8 cellular contexts compared by ENCODE assay signal in the genomic region with DNA sequence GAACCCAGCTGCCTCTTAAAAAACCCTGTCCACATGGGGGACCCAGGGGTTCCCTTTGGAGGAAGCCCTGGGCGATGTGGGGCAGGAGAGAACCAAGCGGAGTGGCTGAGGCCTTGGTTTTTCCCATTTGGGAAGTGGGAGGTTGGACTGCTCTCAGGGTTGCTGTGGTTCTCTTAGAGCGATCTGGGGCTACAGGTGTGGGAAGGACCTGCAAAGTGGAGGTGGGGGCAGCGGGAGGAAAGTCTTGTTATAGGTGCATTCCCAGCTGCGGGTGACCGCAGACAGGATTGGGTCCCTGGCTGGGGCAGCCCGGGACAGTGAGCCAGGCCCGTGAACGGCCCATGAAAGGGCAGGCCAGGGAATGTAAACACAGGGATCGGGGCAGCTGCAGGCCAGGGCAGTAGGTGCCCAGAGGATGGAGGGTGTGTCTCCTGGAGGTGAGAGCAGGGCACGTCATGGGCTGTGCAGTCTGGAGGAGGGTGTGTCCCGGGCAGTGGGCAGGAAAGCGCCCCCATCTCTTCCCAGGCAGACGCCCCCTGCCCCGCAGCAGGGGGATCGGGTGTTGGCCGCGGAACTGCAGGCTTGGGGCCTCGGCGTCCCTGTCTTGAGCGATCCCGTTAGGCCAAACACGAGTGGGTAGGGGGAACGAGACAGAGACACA. TPM values are rescaled to one million over a fixed set of nuclear protein-coding genes. Genes with fewer than 3 reads are reported as not detected.
A peak's percentile ranks its signal among the peaks of the same experiment; 100 is the strongest.
DNase-seq lines count a peak whose midpoint lies in the region; ATAC-seq and TF ChIP-seq lines count a peak whose summit lies in the region.

No MANE protein-coding gene starts in this region.

- H3K9me3 Mint-ChIP-seq in GM23338, result peaks cover 6% of the 10 kb centered on the region; the same call in 1 of the 3 replicates
- H3K9me3 Mint-ChIP-seq in WTC11, result peaks cover 9% of the 10 kb centered on the region

- H3K4me2 ChIP-seq in GM23338, result peak overlapping the region; percentile 76
- peak overlapping the region; percentile 80 for H3K4me2 ChIP-seq in skeletal muscle satellite cell (ENCODE audit: low read length)

- DNase-seq in GM23338 (ENCODE audit: low spot score), result no peak
- peak; percentile 21 for DNase-seq in WTC11 (ENCODE audit: low spot score)
- DNase-seq in right cardiac atrium, result no peak
- DNase-seq in erythroblast (lab: John Stamatoyannopoulos, UW), result no peak
- no peak for DNase-seq in NCI-H524 treated with DMSO at 0.1 percent for 48 hours (lab: John Stamatoyannopoulos, UW)
- DNase-seq in AG20443 (ENCODE audit: low spot score), result no peak

- intact Hi-C loops in right cardiac atrium (cut with DNase I), result no loop called here

- H3K27ac Mint-ChIP-seq in GM23338 (no peak overlapping the region; the same call in 1 of the 2 replicates), WTC11 (0 out of 2 replicates have a peak overlapping the region, but pooled peaks have one; percentile 25)

- no peak overlapping the region for H3K9ac ChIP-seq in skeletal muscle satellite cell (ENCODE audit: low read depth, low read length)

- H3K27ac ChIP-seq in GM23338 (ENCODE audit: low read depth) (no peak overlapping the region), right cardiac atrium (ENCODE audit: low read length) (no peak overlapping the region)

- H3K36me3 Mint-ChIP-seq in GM23338 (ENCODE audit: low read depth), result peaks cover 31% of the 10 kb centered on the region
- H3K36me3 Mint-ChIP-seq in WTC11, result peaks cover 24% of the 10 kb centered on the region

- 0 out of 2 replicates have a peak overlapping the region, but pooled peaks have one; percentile 69 for H2AFZ ChIP-seq in GM23338

- CTCF ChIA-PET in WTC11 (lab: Charles Lee), result interaction anchor here (1.3 to 1.9 kb wide), 2 partner anchors 17 to 34 kb away, joined by 4 to 10 read pairs; a partner anchor contains a TSS

- H3K27me3 ChIP-seq in GM23338 (ENCODE audit: insufficient read depth), result peaks cover 5% of the 10 kb centered on the region; the same call in 1 of the 2 replicates
- no peaks in the 10 kb centered on the region for H3K27me3 ChIP-seq in right cardiac atrium (ENCODE audit: control insufficient read depth, insufficient read depth)
- H3K27me3 ChIP-seq in skeletal muscle satellite cell (ENCODE audit: control insufficient read depth, insufficient read depth, low read length), result peaks cover 11% of the 10 kb centered on the region

- no peak for TF ChIP-seq POLR2A in erythroblast (IDR thresholded peaks at IDR 0.05; ENCODE audit: low read length)

- WGBS in right cardiac atrium, result 31% methylated on average over 24 of the region's 24 CpGs

- no peaks in the 10 kb centered on the region for H3F3A ChIP-seq in GM23338 (replicated peaks; ENCODE audit: low read depth)

- H3K79me2 ChIP-seq in GM23338 (replicated peaks; ENCODE audit: insufficient read depth), result no peaks in the 10 kb centered on the region

- 0 out of 4 replicates have a peak, but pooled peaks of 1 of the 2 experiments have one; percentile 1 for TF ChIP-seq CTCF in GM23338 (conservative IDR thresholded peaks at IDR 0.05; ENCODE audit: low read depth in 2 of 2)
- TF ChIP-seq CTCF in WTC11 (IDR thresholded peaks at IDR 0.05), result no peak

- H3K4me1 ChIP-seq in GM23338 (ENCODE audit: insufficient read depth) (peaks cover 4% of the 10 kb centered on the region; the same call in 1 of the 2 replicates), right cardiac atrium (ENCODE audit: control insufficient read depth, insufficient read depth, low read length) (no peaks in the 10 kb centered on the region), skeletal muscle satellite cell (ENCODE audit: control insufficient read depth, insufficient read depth, low read length) (peaks cover 5% of the 10 kb centered on the region)

- H3K36me3 ChIP-seq in GM23338 (ENCODE audit: insufficient read depth), result peaks cover 7% of the 10 kb centered on the region; the same call in 1 of the 2 replicates
- H3K36me3 ChIP-seq in skeletal muscle satellite cell (ENCODE audit: insufficient read depth, low read length), result no peaks in the 10 kb centered on the region

- POLR2A ChIA-PET in WTC11 (lab: Charles Lee), result interaction anchor here (1.6 kb wide), 1 partner anchor 18 kb away, joined by 7 read pairs; no protein-coding TSS in a partner anchor

- ATAC-seq in GM23338 (peak; percentile 5), WTC11 (no peak), right cardiac atrium (no peak), HG02938 (IDR thresholded peaks at IDR 0.05; ENCODE audit: unreplicated experiment) (no peak)

- peaks cover 18% of the 10 kb centered on the region for H3K27me3 Mint-ChIP-seq in GM23338 (ENCODE audit: insufficient read depth, low read depth, poor library complexity)
- peaks cover 13% of the 10 kb centered on the region for H3K27me3 Mint-ChIP-seq in WTC11 (ENCODE audit: low read depth)

- H3K9me2 ChIP-seq in GM23338 (ENCODE audit: insufficient read depth), result no peaks in the 10 kb centered on the region

- no peaks in the 10 kb centered on the region; the same call in 1 of the 2 replicates for H4K20me1 ChIP-seq in GM23338 (replicated peaks; ENCODE audit: insufficient read depth)

- peaks cover 13% of the 10 kb centered on the region for H3K4me1 Mint-ChIP-seq in GM23338
- H3K4me1 Mint-ChIP-seq in WTC11, result peaks cover 12% of the 10 kb centered on the region

- H3K4me3 Mint-ChIP-seq in GM23338 (peak overlapping the region; percentile 87), WTC11 (peak overlapping the region; percentile 89)

- H3K4me3 ChIP-seq in GM23338, result peak overlapping the region; percentile 59
- peak overlapping the region; percentile 87 for H3K4me3 ChIP-seq in right cardiac atrium (ENCODE audit: low read length)
- peak overlapping the region; percentile 74 for H3K4me3 ChIP-seq in skeletal muscle satellite cell (ENCODE audit: low read length)

- H3K9me3 ChIP-seq in right cardiac atrium (ENCODE audit: control insufficient read depth, low read length), result no peaks in the 10 kb centered on the region
- H3K9me3 ChIP-seq in skeletal muscle satellite cell (replicated peaks; ENCODE audit: low read length), result no peaks in the 10 kb centered on the region

TF ChIP-seq in GM23338, 12 proteins besides CTCF, POLR2A, EP300 and RAD21 (continues in another document):
- TF ChIP-seq ZNF331 (CRISPR knock-in tag; IDR thresholded peaks at IDR 0.05; ENCODE audit: low read depth), result no peak
- TF ChIP-seq CREB1 (CRISPR knock-in tag; IDR thresholded peaks at IDR 0.05; ENCODE audit: low read depth), result no peak
- TF ChIP-seq EZH2 (IDR thresholded peaks at IDR 0.05; ENCODE audit: low read depth, unreplicated experiment), result no peak
- TF ChIP-seq, protein P1, sequence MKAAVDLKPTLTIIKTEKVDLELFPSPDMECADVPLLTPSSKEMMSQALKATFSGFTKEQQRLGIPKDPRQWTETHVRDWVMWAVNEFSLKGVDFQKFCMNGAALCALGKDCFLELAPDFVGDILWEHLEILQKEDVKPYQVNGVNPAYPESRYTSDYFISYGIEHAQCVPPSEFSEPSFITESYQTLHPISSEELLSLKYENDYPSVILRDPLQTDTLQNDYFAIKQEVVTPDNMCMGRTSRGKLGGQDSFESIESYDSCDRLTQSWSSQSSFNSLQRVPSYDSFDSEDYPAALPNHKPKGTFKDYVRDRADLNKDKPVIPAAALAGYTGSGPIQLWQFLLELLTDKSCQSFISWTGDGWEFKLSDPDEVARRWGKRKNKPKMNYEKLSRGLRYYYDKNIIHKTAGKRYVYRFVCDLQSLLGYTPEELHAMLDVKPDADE (IDR thresholded peaks at IDR 0.05), result no peak

TF ChIP-seq in WTC11, 78 proteins besides CTCF, POLR2A, EP300 and RAD21:
- TF ChIP-seq TEAD4 (CRISPR knock-in tag; IDR thresholded peaks at IDR 0.05) (no peak), FOXK1 (CRISPR knock-in tag; IDR thresholded peaks at IDR 0.05) (peak; percentile 51; the same call in 1 of the 2 replicates), GTF2I (CRISPR knock-in tag; conservative IDR thresholded peaks at IDR 0.05) (peak; percentile 80; the same call in 1 of the 2 replicates), ZNF121 (CRISPR knock-in tag; IDR thresholded peaks at IDR 0.05) (peak; percentile 100)

RNA-seq across cellular contexts. Expression of a gene that starts 0.8 kb away (rescaled TPM):
- 90.5 and 96.4 TPM in 2 replicates for total RNA-seq in GM23338 (2014; rRNA removed; shearing (Covaris generic))
- polyA plus RNA-seq in GM23338 (2016; fragmentation: Nextera tagmentation; extraction: Ambion mirVana) (25.1 and 25.7 TPM in 2 replicates), right cardiac atrium (59.6 TPM)
- total RNA-seq in WTC11 (2021) (63.6 to 69.1 TPM (median 63.7 TPM) in 3 replicates), right cardiac atrium (10 to 100 TPM; 81.6 to 95.5 (median 89.7) TPM)
- 6.6 and 16.2 TPM in 2 replicates for total RNA-seq in skeletal muscle satellite cell (2012; rRNA removed)

RNA-seq across cellular contexts. Expression of a gene that starts 5.2 kb away (rescaled TPM):
- 32.2 and 44.4 TPM in 2 replicates for total RNA-seq in GM23338 (2014; rRNA removed; shearing (Covaris generic))
- 11.8 and 16.6 TPM in 2 replicates for polyA plus RNA-seq in GM23338 (2016; fragmentation: Nextera tagmentation; extraction: Ambion mirVana)
- 29.9 to 36.5 TPM (median 32.2 TPM) in 3 replicates for total RNA-seq in WTC11 (2021)
- not detected for total RNA-seq in right cardiac atrium
- 0.11 TPM for polyA plus RNA-seq in right cardiac atrium
- not detected in 2 replicates for total RNA-seq in skeletal muscle satellite cell (2012; rRNA removed)

RNA-seq across cellular contexts. Expression of a gene that starts 22.8 kb away (rescaled TPM):
- total RNA-seq in GM23338 (2014; rRNA removed; shearing (Covaris generic)), result 2.8 and 3.1 TPM in 2 replicates
- polyA plus RNA-seq in GM23338 (2016; fragmentation: Nextera tagmentation; extraction: Ambion mirVana) (6.1 and 6.3 TPM in 2 replicates), right cardiac atrium (0.68 TPM)
- total RNA-seq in WTC11 (2021) (4.3 to 6.3 TPM (median 6.1 TPM) in 3 replicates), right cardiac atrium (1 to 10 TPM in 2 of 4 donors, under 1 TPM in 2; 0.54 to 1.9 (median 1.1) TPM)
- 0.22 TPM in 1 of 2 replicates, not detected in the other for total RNA-seq in skeletal muscle satellite cell (2012; rRNA removed)

RNA-seq across cellular contexts. Expression of a gene that starts 25.3 kb away (rescaled TPM):
- 0.35 TPM in 1 of 2 replicates, not detected in the other for total RNA-seq in GM23338 (2014; rRNA removed; shearing (Covaris generic))
- polyA plus RNA-seq in GM23338 (2016; fragmentation: Nextera tagmentation; extraction: Ambion mirVana), result 0.23 and 0.24 TPM in 2 replicates
- total RNA-seq in WTC11 (2021), result 0.18 to 0.35 TPM (median 0.21 TPM) in 3 replicates
- total RNA-seq in right cardiac atrium, result under 1 TPM; 0.21 to 0.54 (median 0.29) TPM
- 0.36 TPM for polyA plus RNA-seq in right cardiac atrium
- not detected in 2 replicates for total RNA-seq in skeletal muscle satellite cell (2012; rRNA removed)

RNA-seq across cellular contexts. Expression of a gene that starts 34.2 kb away (rescaled TPM):
- total RNA-seq in GM23338 (2014; rRNA removed; shearing (Covaris generic)), result 359 and 367 TPM in 2 replicates
- polyA plus RNA-seq in GM23338 (2016; fragmentation: Nextera tagmentation; extraction: Ambion mirVana), result 129 and 144 TPM in 2 replicates
- 528 to 572 TPM (median 549 TPM) in 3 replicates for total RNA-seq in WTC11 (2021)
- 100 to 1,000 TPM; 105 to 134 (median 112) TPM for total RNA-seq in right cardiac atrium
- 84.8 TPM for polyA plus RNA-seq in right cardiac atrium
- 101 and 120 TPM in 2 replicates for total RNA-seq in skeletal muscle satellite cell (2012; rRNA removed)

Comparison
In these comparisons a context has a peak if more than half of its experiments do, and no peak if none do; other contexts are left out.
1. RNA of a gene that starts 5.2 kb away (total RNA-seq): 32.2 to 44.4 TPM in GM23338 and 29.9 to 36.5 TPM in WTC11; not detected in right cardiac atrium; every median in the first group is over 10 times any median in the second.
2. Peak in every context shown above with its lines, with median percentiles within 50 percentile points of each other: H3K4me3 ChIP-seq.